Comparison of ENCODE assay signal across 9 cellular contexts in the genomic region with DNA sequence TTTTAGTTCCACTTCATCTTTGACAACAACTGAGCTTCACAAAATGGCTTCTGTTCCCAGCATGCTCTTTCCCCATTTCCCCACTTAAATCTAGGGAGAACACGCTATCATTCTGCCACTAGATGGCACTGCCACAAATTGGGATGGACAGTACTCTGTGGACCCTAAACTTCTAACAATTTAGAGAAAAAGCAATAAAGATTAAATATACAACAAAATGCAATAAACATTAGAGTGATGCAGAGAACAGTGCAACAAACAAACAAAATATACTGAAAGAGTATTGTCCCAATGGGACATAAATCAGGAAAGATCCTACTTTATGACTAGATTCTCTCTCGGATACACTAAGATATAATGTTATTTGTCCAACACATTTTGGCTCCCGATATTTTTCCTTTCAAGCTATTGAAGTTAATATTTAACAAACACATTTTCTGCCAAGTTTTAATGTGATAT.
DNase-seq lines count a peak whose midpoint lies in the region; ATAC-seq and TF ChIP-seq lines count a peak whose summit lies in the region.
"Had no signal": no experiment of that assay in that cellular context is flagged by ENCODE, and none has a peak within 500 bp of the region (broad histone marks: within the 10 kb centered on the region; RNA-seq: fewer than 3 reads in every experiment).

No MANE protein-coding gene starts in this region.

- no peak overlapping the region for H3K9ac ChIP-seq in endocrine pancreas (ENCODE audit: control insufficient read depth, insufficient read depth, low read length)

- peak; percentile 85 for ATAC-seq in HG03342 (IDR thresholded peaks at IDR 0.05; ENCODE audit: unreplicated experiment)

- peak; percentile 32 for TF ChIP-seq CTCF in nephron progenitor cell (IDR thresholded peaks at IDR 0.05)

- H3K4me3 Mint-ChIP-seq in nephron progenitor cell, result no peak overlapping the region

- peaks cover 6% of the 10 kb centered on the region for H3K4me1 ChIP-seq in endocrine pancreas (ENCODE audit: control insufficient read depth, insufficient read depth, low read length)

- H3K27ac Mint-ChIP-seq in nephron progenitor cell, result no peak overlapping the region

- no peaks in the 10 kb centered on the region for H3K4me1 Mint-ChIP-seq in nephron progenitor cell

- H3K9me3 Mint-ChIP-seq in nephron progenitor cell, result no peaks in the 10 kb centered on the region

- peak overlapping the region; percentile 69 for H3K4me3 ChIP-seq in endocrine pancreas (ENCODE audit: control insufficient read depth, insufficient read depth, low read length)

- peaks cover 4% of the 10 kb centered on the region for H3K27me3 Mint-ChIP-seq in nephron progenitor cell (ENCODE audit: low read depth, poor library complexity)

- H3K36me3 Mint-ChIP-seq in nephron progenitor cell (ENCODE audit: low read depth), result no peaks in the 10 kb centered on the region

- no peaks in the 10 kb centered on the region for H3K36me3 ChIP-seq in endocrine pancreas (ENCODE audit: control insufficient read depth, insufficient read depth, low read length)

- no peaks in the 10 kb centered on the region for H3K9me3 ChIP-seq in endocrine pancreas (ENCODE audit: control insufficient read depth, low read length)

- no peaks in the 10 kb centered on the region for H3K27me3 ChIP-seq in endocrine pancreas (ENCODE audit: control insufficient read depth, insufficient read depth, low read length)

- peak; percentile 3 for DNase-seq in stimulated activated CD4-positive, alpha-beta T cell treated with anti-CD3 and anti-CD28 coated beads, Interleukin-12 subunit alpha, Interleukin-12 subunit beta, amount 100 ng/mL, for 4 hours
- no peak for DNase-seq in stimulated activated CD4-positive, alpha-beta T cell treated with anti-CD3 and anti-CD28 coated beads, Interleukin-4, amount 100 ng/mL, for 4 hours
- DNase-seq in RPMI8226 (peak; percentile 44), nephron progenitor cell (peak; percentile 8), NCI-H1417 treated with DMSO at 0.1 percent for 48 hours (lab: John Stamatoyannopoulos, UW) (no peak), NCI-H510A (lab: John Stamatoyannopoulos, UW) (no peak)
- DNase-seq: left cardiac atrium had no signal

Comparison
In these comparisons a context has a peak if more than half of its experiments do, and no peak if none do; other contexts are left out.
1. DNase-seq: peak in stimulated activated CD4-positive, alpha-beta T cell treated with anti-CD3 and anti-CD28 coated beads, Interleukin-12 subunit alpha, Interleukin-12 subunit beta, amount 100 ng/mL, for 4 hours (single experiment), RPMI8226 (single experiment) and nephron progenitor cell (single experiment); none in stimulated activated CD4-positive, alpha-beta T cell treated with anti-CD3 and anti-CD28 coated beads, Interleukin-4, amount 100 ng/mL, for 4 hours (0 of 2), NCI-H1417 treated with DMSO at 0.1 percent for 48 hours (single experiment) and NCI-H510A (single experiment).